Comparison of ENCODE assay signal across 8 cellular contexts in genomic region chr2:42127425-42128424, GRCh38. TPM values are rescaled to one million over a fixed set of nuclear protein-coding genes. Genes with fewer than 3 reads are reported as not detected.
A peak's percentile ranks its signal among the peaks of the same experiment; 100 is the strongest.
DNase-seq lines count a peak whose midpoint lies in the region; ATAC-seq and TF ChIP-seq lines count a peak whose summit lies in the region.

No MANE protein-coding gene starts in this region.

- no peak for TF ChIP-seq CTCF in endodermal cell (conservative IDR thresholded peaks at IDR 0.05)

- ATAC-seq in HG03060 (IDR thresholded peaks at IDR 0.05; ENCODE audit: low read depth, unreplicated experiment): peak; percentile 37
- ATAC-seq in stimulated activated naive CD8-positive, alpha-beta T cell treated with anti-CD3 and anti-CD28 coated beads, Interleukin-15, amount 100 ng/mL, for 72 hours: peak; percentile 19

- no peak overlapping the region for H3K4me3 ChIP-seq in endodermal cell (ENCODE audit: low read length)

- H3K27ac Mint-ChIP-seq in activated CD4-positive, alpha-beta T cell treated with anti-CD3 and anti-CD28 coated beads, Interleukin-2, amount 10 ng/mL, durations not matched to agents 24 days and 14 days: peak overlapping the region; percentile 30
- H3K27ac Mint-ChIP-seq in activated naive CD8-positive, alpha-beta T cell: peak overlapping the region; percentile 58
- H3K27ac Mint-ChIP-seq in stimulated activated naive CD8-positive, alpha-beta T cell treated with anti-CD3 and anti-CD28 coated beads, Interleukin-15, amount 100 ng/mL, for 72 hours: peak overlapping the region in 1 of 2 donors; percentile 50
- H3K27ac Mint-ChIP-seq in endodermal cell: no peak overlapping the region

- H3K9me3 Mint-ChIP-seq in activated CD4-positive, alpha-beta T cell treated with anti-CD3 and anti-CD28 coated beads, Interleukin-2, amount 10 ng/mL, durations not matched to agents 24 days and 14 days: no peaks in the 10 kb centered on the region
- no peaks in the 10 kb centered on the region for H3K9me3 Mint-ChIP-seq in activated naive CD8-positive, alpha-beta T cell (ENCODE audit: low read depth)
- no peaks in the 10 kb centered on the region for H3K9me3 Mint-ChIP-seq in stimulated activated naive CD8-positive, alpha-beta T cell treated with anti-CD3 and anti-CD28 coated beads, Interleukin-15, amount 100 ng/mL, for 72 hours
- H3K9me3 Mint-ChIP-seq in endodermal cell: no peaks in the 10 kb centered on the region

- H3K9ac ChIP-seq in endodermal cell (ENCODE audit: extremely low read depth, low read length, poor library complexity, severe bottlenecking): no peak overlapping the region

- intact Hi-C loops in activated CD4-positive, alpha-beta T cell treated with anti-CD3 and anti-CD28 coated beads, Interleukin-2, amount 10 ng/mL, durations not matched to agents 24 days and 14 days (cut with micrococcal nuclease): no loop called here

- H3K9me3 ChIP-seq in endodermal cell (ENCODE audit: control insufficient read depth, low read length): no peaks in the 10 kb centered on the region

- H3K36me3 Mint-ChIP-seq in activated CD4-positive, alpha-beta T cell treated with anti-CD3 and anti-CD28 coated beads, Interleukin-2, amount 10 ng/mL, durations not matched to agents 24 days and 14 days (ENCODE audit: low read depth): peaks cover 6% of the 10 kb centered on the region
- no peaks in the 10 kb centered on the region for H3K36me3 Mint-ChIP-seq in activated naive CD8-positive, alpha-beta T cell
- no peaks in the 10 kb centered on the region for H3K36me3 Mint-ChIP-seq in endodermal cell (ENCODE audit: low read depth)

- 72 to 82% methylated on average over 5 of the region's 5 CpGs for WGBS in endodermal cell (ENCODE audit: insufficient coverage in 1 of 2, insufficient read length in 1 of 2), 2 experiments

- peaks cover 14% of the 10 kb centered on the region for H3K4me1 ChIP-seq in endodermal cell (ENCODE audit: control insufficient read depth, insufficient read depth, low read length)

- no peaks in the 10 kb centered on the region for H3K36me3 ChIP-seq in endodermal cell (ENCODE audit: control insufficient read depth, insufficient read depth, low read length)

- peaks cover 85% of the 10 kb centered on the region for H3K4me1 Mint-ChIP-seq in activated CD4-positive, alpha-beta T cell treated with anti-CD3 and anti-CD28 coated beads, Interleukin-2, amount 10 ng/mL, durations not matched to agents 24 days and 14 days
- H3K4me1 Mint-ChIP-seq in activated naive CD8-positive, alpha-beta T cell (ENCODE audit: low read depth): peaks cover 94% of the 10 kb centered on the region
- H3K4me1 Mint-ChIP-seq in stimulated activated naive CD8-positive, alpha-beta T cell treated with anti-CD3 and anti-CD28 coated beads, Interleukin-15, amount 100 ng/mL, for 72 hours: peaks cover 81% of the 10 kb centered on the region
- H3K4me1 Mint-ChIP-seq in endodermal cell: peaks cover 35% of the 10 kb centered on the region

- no peak overlapping the region for H3K27ac ChIP-seq in endodermal cell (ENCODE audit: low read depth, low read length)

- H3K27me3 Mint-ChIP-seq in activated CD4-positive, alpha-beta T cell treated with anti-CD3 and anti-CD28 coated beads, Interleukin-2, amount 10 ng/mL, durations not matched to agents 24 days and 14 days: no peaks in the 10 kb centered on the region
- no peaks in the 10 kb centered on the region for H3K27me3 Mint-ChIP-seq in activated naive CD8-positive, alpha-beta T cell
- H3K27me3 Mint-ChIP-seq in stimulated activated naive CD8-positive, alpha-beta T cell treated with anti-CD3 and anti-CD28 coated beads, Interleukin-15, amount 100 ng/mL, for 72 hours: no peaks in the 10 kb centered on the region
- no peaks in the 10 kb centered on the region for H3K27me3 Mint-ChIP-seq in endodermal cell (ENCODE audit: insufficient read depth)

- H3K4me3 Mint-ChIP-seq in activated CD4-positive, alpha-beta T cell treated with anti-CD3 and anti-CD28 coated beads, Interleukin-2, amount 10 ng/mL, durations not matched to agents 24 days and 14 days: peak overlapping the region; percentile 66
- peak overlapping the region; percentile 70 for H3K4me3 Mint-ChIP-seq in activated naive CD8-positive, alpha-beta T cell
- peak overlapping the region; percentile 63 to 70 for H3K4me3 Mint-ChIP-seq in stimulated activated naive CD8-positive, alpha-beta T cell treated with anti-CD3 and anti-CD28 coated beads, Interleukin-15, amount 100 ng/mL, for 72 hours
- H3K4me3 Mint-ChIP-seq in endodermal cell: no peak overlapping the region

- no peaks in the 10 kb centered on the region for H3K27me3 ChIP-seq in endodermal cell (ENCODE audit: control insufficient read depth, insufficient read depth, low read length, poor library complexity, severe bottlenecking)

- peak; percentile 75 for DNase-seq in activated CD4-positive, alpha-beta T cell treated with anti-CD3 and anti-CD28 coated beads, Interleukin-2, amount 10 ng/mL, durations not matched to agents 24 days and 14 days
- no peak for DNase-seq in activated CD4-positive, alpha-beta T cell treated with anti-CD3 and anti-CD28 coated beads for 4 hours
- DNase-seq in stimulated activated naive CD8-positive, alpha-beta T cell treated with anti-CD3 and anti-CD28 coated beads, Interleukin-15, amount 100 ng/mL, for 72 hours: no peak
- DNase-seq in medulla oblongata (ENCODE audit: extremely low spot score): no peak
- no peak for DNase-seq in NCI-H2196 treated with DMSO at 0.1 percent for 48 hours (lab: John Stamatoyannopoulos, UW; ENCODE audit: unreplicated experiment)
- no peak for DNase-seq in endodermal cell

RNA-seq across cellular contexts. Expression of gene EML4, which starts 41.4 kb away (rescaled TPM):
- 51.3 and 54.9 TPM in 2 replicates for total RNA-seq in activated CD4-positive, alpha-beta T cell treated with anti-CD3 and anti-CD28 coated beads, Interleukin-2, amount 10 ng/mL, durations not matched to agents 24 days and 14 days
- 10 to 100 TPM; 84.6 to 90.9 TPM for total RNA-seq in endodermal cell
- 63.3 TPM for polyA plus RNA-seq in endodermal cell (2013, experiment 1 of 2)
- polyA plus RNA-seq in endodermal cell (2013, experiment 2 of 2): 67.9 TPM
